8 cellular contexts compared by ENCODE assay signal in the genomic region with DNA sequence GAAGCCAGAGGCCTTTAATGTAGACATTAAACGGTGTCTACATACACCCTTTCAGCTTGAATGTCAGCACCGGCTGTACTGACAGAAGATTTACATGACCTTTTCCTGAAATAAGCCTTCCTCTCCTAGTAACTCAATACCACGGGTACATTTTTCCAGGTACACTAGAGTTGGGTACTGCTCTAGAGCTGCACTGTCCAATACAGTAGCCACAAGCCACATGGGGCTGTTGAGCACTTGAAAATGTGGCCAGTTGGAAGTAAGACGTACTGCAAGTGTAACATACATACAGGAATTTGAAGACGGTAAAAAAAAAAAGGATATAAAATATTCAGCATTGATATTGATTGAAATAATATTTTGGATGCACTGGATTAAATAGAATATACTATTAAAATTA. TPM values are rescaled to one million over a fixed set of nuclear protein-coding genes. Genes with fewer than 3 reads are reported as not detected.
DNase-seq lines count a peak whose midpoint lies in the region; TF ChIP-seq lines count a peak whose summit lies in the region.
"Not testable (repeated sequence)": the region's sequence is repeated elsewhere in the genome, so short reads cannot be mapped to it uniquely, and the experiment has no call there.

No MANE protein-coding gene starts in this region.

- POLR2A ChIA-PET in OCI-LY7 (lab: Charles Lee): interaction anchor here (0.7 to 5.1 kb wide), 6 partner anchors 9 to 216 kb away, joined by 3 to 13 read pairs (median 4); no protein-coding TSS in a partner anchor
- POLR2A ChIA-PET in MCF 10A (lab: Yijun Ruan, JAX): interaction anchor here (0.5 to 7.1 kb wide), 12 partner anchors 10 to 1217 kb away, joined by 3 to 58 read pairs (median 3); a partner anchor contains a TSS

- H4K8ac ChIP-seq in neuronal stem cell (ENCODE audit: low read depth, low read length): not testable (repeated sequence)

- not testable (repeated sequence) for H3K27ac ChIP-seq in HUES64 (ENCODE audit: low read depth, low read length); iPS-18a (ENCODE audit: low read length); neuronal stem cell (replicated peaks; ENCODE audit: low read length)
- peak overlapping the region; percentile 99 for H3K27ac ChIP-seq in OCI-LY7 (ENCODE audit: low read depth, low read length, poor library complexity, severe bottlenecking)
- H3K27ac ChIP-seq in thyroid gland: peak overlapping the region; percentile 54 to 71 (median 69)

- H2AFZ ChIP-seq in OCI-LY7 (ENCODE audit: low read length): not testable (repeated sequence)
- H2AFZ ChIP-seq in neuronal stem cell (ENCODE audit: low read length): peak overlapping the region; percentile 89

- not testable (repeated sequence) for H3K9me3 Mint-ChIP-seq in activated CD4-positive, alpha-beta T cell treated with anti-CD3 and anti-CD28 coated beads, Interleukin-2, amount 10 ng/mL, durations not matched to agents 24 days and 14 days; MCF 10A (ENCODE audit: unreplicated experiment)

- H3K9me3 ChIP-seq in HUES64 (ENCODE audit: insufficient read depth, low read depth, low read length); OCI-LY7 (ENCODE audit: low read length); iPS-18a (ENCODE audit: control insufficient read depth, low read depth, low read length); neuronal stem cell (replicated peaks in 1 of 2; ENCODE audit: control insufficient read depth in 2 of 2, insufficient read depth in 1 of 2, low read depth in 1 of 2, low read length in 2 of 2); thyroid gland: not testable (repeated sequence)

- H3K36me3 Mint-ChIP-seq in activated CD4-positive, alpha-beta T cell treated with anti-CD3 and anti-CD28 coated beads, Interleukin-2, amount 10 ng/mL, durations not matched to agents 24 days and 14 days (ENCODE audit: low read depth); MCF 10A (ENCODE audit: insufficient read depth, unreplicated experiment): not testable (repeated sequence)

- not testable (repeated sequence) for H3K79me1 ChIP-seq in neuronal stem cell (ENCODE audit: low read depth, low read length)

- not testable (repeated sequence) for TF ChIP-seq CTCF in OCI-LY7 (conservative IDR thresholded peaks at IDR 0.05; ENCODE audit: low read length); MCF 10A (IDR thresholded peaks at IDR 0.05; ENCODE audit: unreplicated experiment); thyroid gland (IDR thresholded peaks at IDR 0.05)

- H3K4me1 ChIP-seq in HUES64 (ENCODE audit: insufficient read depth, low read length); iPS-18a (ENCODE audit: control insufficient read depth, low read depth, low read length); thyroid gland: not testable (repeated sequence)
- peaks cover 85% of the 10 kb centered on the region for H3K4me1 ChIP-seq in OCI-LY7 (ENCODE audit: insufficient read depth, low read length, poor library complexity, severe bottlenecking)
- peaks cover 1 to 12% of the 10 kb centered on the region in 2 donors for H3K4me1 ChIP-seq in neuronal stem cell (ENCODE audit: control insufficient read depth in 2 of 2, insufficient read depth in 1 of 2, low read depth in 1 of 2, low read length in 2 of 2)

- H3K79me2 ChIP-seq in OCI-LY7 (ENCODE audit: insufficient read depth, low read depth, low read length): peaks cover 30% of the 10 kb centered on the region

- peak overlapping the region; percentile 53 for H3K27ac Mint-ChIP-seq in activated CD4-positive, alpha-beta T cell treated with anti-CD3 and anti-CD28 coated beads, Interleukin-2, amount 10 ng/mL, durations not matched to agents 24 days and 14 days
- not testable (repeated sequence) for H3K27ac Mint-ChIP-seq in MCF 10A (ENCODE audit: low read depth, unreplicated experiment)

- not testable (repeated sequence) for TF ChIP-seq POLR2A in thyroid gland (IDR thresholded peaks at IDR 0.05)

- H3K4me3 ChIP-seq in HUES64 (ENCODE audit: low read length) (peak overlapping the region; percentile 48), OCI-LY7 (ENCODE audit: low read depth, low read length, poor library complexity, severe bottlenecking) (peak overlapping the region; percentile 47), iPS-18a (ENCODE audit: low read length) (peak overlapping the region; percentile 33), neuronal stem cell (ENCODE audit: low read length in 2 of 2) (peak overlapping the region in 1 of 2 donors; percentile 46)
- not testable (repeated sequence) for H3K4me3 ChIP-seq in thyroid gland (replicated peaks in 1 of 3)

- not testable (repeated sequence) for H4K20me1 ChIP-seq in OCI-LY7 (ENCODE audit: insufficient read depth, low read length)

- BruUV-seq in OCI-LY7 (replicated peaks; lab: Mats Ljungman, UMichigan): TSS peak; percentile 62
- not testable (repeated sequence) for BruUV-seq in MCF 10A (replicated peaks; lab: Mats Ljungman, UMichigan)

- H2BK120ac ChIP-seq in neuronal stem cell (ENCODE audit: low read depth, low read length): not testable (repeated sequence)

- H3K4me1 Mint-ChIP-seq in activated CD4-positive, alpha-beta T cell treated with anti-CD3 and anti-CD28 coated beads, Interleukin-2, amount 10 ng/mL, durations not matched to agents 24 days and 14 days: peaks cover 49% of the 10 kb centered on the region
- peaks cover 10% of the 10 kb centered on the region for H3K4me1 Mint-ChIP-seq in MCF 10A (ENCODE audit: insufficient read depth, unreplicated experiment)

- H2AK5ac ChIP-seq in neuronal stem cell (ENCODE audit: low read depth, low read length): not testable (repeated sequence)

- not testable (repeated sequence) for H2BK5ac ChIP-seq in neuronal stem cell (ENCODE audit: low read length)

- H4K91ac ChIP-seq in neuronal stem cell (ENCODE audit: low read depth, low read length, poor library complexity): not testable (repeated sequence)

- not testable (repeated sequence) for H3K23ac ChIP-seq in neuronal stem cell (ENCODE audit: low read depth, low read length, poor library complexity)

- intact Hi-C loops in OCI-LY7 (cut with micrococcal nuclease; ENCODE audit: unreplicated experiment): loop anchor here (5.0 kb wide), 1 partner anchor 217 kb away; no protein-coding TSS in a partner anchor
- intact Hi-C loops in activated CD4-positive, alpha-beta T cell treated with anti-CD3 and anti-CD28 coated beads, Interleukin-2, amount 10 ng/mL, durations not matched to agents 24 days and 14 days (cut with micrococcal nuclease); thyroid gland (cut with DNase I): not testable (repeated sequence)
- intact Hi-C loops in MCF 10A (cut with micrococcal nuclease): loop anchor here (5.0 kb wide), 1 partner anchor 92 kb away; a partner anchor contains a TSS

- not testable (repeated sequence) for H3K18ac ChIP-seq in neuronal stem cell (ENCODE audit: low read length)

- peak overlapping the region; percentile 62 for H3K4me3 Mint-ChIP-seq in activated CD4-positive, alpha-beta T cell treated with anti-CD3 and anti-CD28 coated beads, Interleukin-2, amount 10 ng/mL, durations not matched to agents 24 days and 14 days
- peak overlapping the region; percentile 73 for H3K4me3 Mint-ChIP-seq in MCF 10A (ENCODE audit: unreplicated experiment)

- not testable (repeated sequence) for H3K9ac ChIP-seq in HUES64 (ENCODE audit: low read depth, low read length); neuronal stem cell (ENCODE audit: low read depth, low read length, poor library complexity)
- peak overlapping the region; percentile 36 for H3K9ac ChIP-seq in iPS-18a (ENCODE audit: low read length)

- not testable (repeated sequence) for H2BK12ac ChIP-seq in neuronal stem cell (ENCODE audit: low read length)

- H3K4me2 ChIP-seq in OCI-LY7 (ENCODE audit: low read length): peak overlapping the region; percentile 74
- not testable (repeated sequence) for H3K4me2 ChIP-seq in neuronal stem cell (ENCODE audit: insufficient read depth, low read length, poor library complexity, severe bottlenecking)

- not testable (repeated sequence) for H3K4ac ChIP-seq in neuronal stem cell (ENCODE audit: low read length)

- CTCF ChIA-PET in OCI-LY7 (lab: Charles Lee; ENCODE audit: unreplicated experiment): not testable (repeated sequence)
- CTCF ChIA-PET in MCF 10A (lab: Yijun Ruan, JAX): interaction anchor here (0.5 to 0.8 kb wide), 7 partner anchors 25 to 425 kb away, joined by 3 to 4 read pairs (median 4); no protein-coding TSS in a partner anchor

- peak; percentile 69 for DNase-seq in Caki2 (ENCODE audit: low read depth)
- not testable (repeated sequence) for DNase-seq in OCI-LY7 (ENCODE audit: low spot score); MCF 10A (ENCODE audit: unreplicated experiment); neuronal stem cell (ENCODE audit: low spot score); thyroid gland
- DNase-seq in activated CD4-positive, alpha-beta T cell treated with anti-CD3 and anti-CD28 coated beads, Interleukin-2, amount 10 ng/mL, durations not matched to agents 24 days and 14 days: peak; percentile 54

- not testable (repeated sequence) for H3K27me3 ChIP-seq in HUES64 (ENCODE audit: insufficient read depth, low read length); neuronal stem cell (ENCODE audit: control insufficient read depth in 3 of 3, insufficient read depth in 3 of 3, low read depth in 1 of 3, low read length in 3 of 3); thyroid gland
- H3K27me3 ChIP-seq in iPS-18a (ENCODE audit: control insufficient read depth, insufficient read depth, low read length): peaks cover 12% of the 10 kb centered on the region

- H3K27me3 Mint-ChIP-seq in activated CD4-positive, alpha-beta T cell treated with anti-CD3 and anti-CD28 coated beads, Interleukin-2, amount 10 ng/mL, durations not matched to agents 24 days and 14 days; MCF 10A (ENCODE audit: insufficient read depth, unreplicated experiment): not testable (repeated sequence)

- H3K14ac ChIP-seq in neuronal stem cell (ENCODE audit: low read length): not testable (repeated sequence)

- in situ Hi-C loops in Caki2 (cut with HindIII; ENCODE audit: low pct_unique_long_range_greater_than_20kb, low sequenced_read_pairs): not testable (repeated sequence)

- not testable (repeated sequence) for H3K36me3 ChIP-seq in HUES64 (ENCODE audit: insufficient read depth, low read length); OCI-LY7 (ENCODE audit: insufficient read depth, low read length); iPS-18a (ENCODE audit: control insufficient read depth, low read depth, low read length); neuronal stem cell (replicated peaks in 1 of 2; ENCODE audit: control insufficient read depth in 2 of 2, insufficient read depth in 2 of 2, low read length in 2 of 2); thyroid gland

- not testable (repeated sequence) for H2BK15ac ChIP-seq in neuronal stem cell (ENCODE audit: low read length)

- not testable (repeated sequence) for H3K9me2 ChIP-seq in OCI-LY7 (ENCODE audit: insufficient read depth, low read length)

- WGBS in HUES64: 74% methylated on average over 3 of the region's 5 CpGs
- no CpG with 5 or more reads among the region's 5 CpGs for WGBS in neuronal stem cell (ENCODE audit: extremely low coverage in 2 of 2, insufficient read length in 2 of 2, insufficient replicate concordance in 1 of 2), 2 donors
- WGBS in thyroid gland, 2 donors: 86 to 94% methylated on average over 5 of the region's 5 CpGs

RNA-seq across cellular contexts. Expression of a gene that starts 45.9 kb away (rescaled TPM):
- total RNA-seq in Caki2 (2014; rRNA removed; shearing (Covaris generic); ENCODE audit: low replicate concordance): 9.6 and 13.9 TPM in 2 replicates
- 3.2 TPM for polyA plus RNA-seq in HUES64 (2013, experiment 1 of 2)
- 3.0 TPM for polyA plus RNA-seq in HUES64 (2013, experiment 2 of 2)
- 6.2 and 7.3 TPM in 2 replicates for total RNA-seq in OCI-LY7 (2014; rRNA removed; shearing (Covaris generic))
- 27.6 and 30.6 TPM in 2 replicates for total RNA-seq in OCI-LY7 (2022)
- total RNA-seq in activated CD4-positive, alpha-beta T cell treated with anti-CD3 and anti-CD28 coated beads, Interleukin-2, amount 10 ng/mL, durations not matched to agents 24 days and 14 days: 8.3 and 12.8 TPM in 2 replicates
- 7.5 and 9.0 TPM in 2 replicates for total RNA-seq in MCF 10A (2022)
- polyA plus RNA-seq in neuronal stem cell (2013, experiment 1 of 2): 3.1 TPM
- polyA plus RNA-seq in neuronal stem cell (2013, experiment 2 of 2): 4.3 TPM
- total RNA-seq in thyroid gland: 10 to 100 TPM in 3 of 4 donors, 1 to 10 TPM in 1; 9.2 to 20.3 (median 12.8) TPM
